Comparison of ENCODE assay signal across 1 cellular context in the genomic region with DNA sequence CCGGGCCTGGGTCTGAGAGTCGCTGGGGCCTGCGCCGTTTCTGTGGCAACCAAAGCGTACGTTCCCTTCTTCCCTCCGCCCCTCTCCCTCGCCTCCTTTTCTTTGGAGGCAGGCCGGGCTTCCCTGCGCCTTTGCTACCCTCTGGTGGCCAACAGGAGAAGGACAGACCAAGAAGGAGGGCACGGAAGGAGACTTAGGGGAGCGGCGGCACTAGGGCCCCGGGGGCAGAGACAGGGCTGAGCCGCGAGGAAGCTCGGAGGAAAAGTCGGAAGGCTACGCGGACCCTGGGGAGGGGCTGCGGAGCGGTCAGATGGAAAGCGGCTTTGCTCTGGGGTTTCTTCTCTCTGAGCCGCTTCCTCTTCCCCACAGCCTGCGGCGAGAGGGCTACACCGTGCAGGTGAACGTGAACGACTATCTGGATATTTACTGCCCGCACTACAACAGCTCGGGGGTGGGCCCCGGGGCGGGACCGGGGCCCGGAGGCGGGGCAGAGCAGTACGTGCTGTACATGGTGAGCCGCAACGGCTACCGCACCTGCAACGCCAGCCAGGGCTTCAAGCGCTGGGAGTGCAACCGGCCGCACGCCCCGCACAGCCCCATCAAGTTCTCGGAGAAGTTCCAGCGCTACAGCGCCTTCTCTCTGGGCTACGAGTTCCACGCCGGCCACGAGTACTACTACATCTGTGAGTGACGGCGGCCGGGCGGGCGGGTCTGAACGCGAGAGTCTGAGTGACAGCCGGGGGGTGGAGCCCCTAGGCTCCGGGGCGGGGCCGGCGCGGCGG.
TF ChIP-seq lines count a peak whose summit lies in the region.

No MANE protein-coding gene starts in this region.

TF ChIP-seq in endothelial cell of umbilical vein, 7 proteins besides CTCF, POLR2A, EP300 and RAD21:
- TF ChIP-seq POLR2AphosphoS5 (IDR thresholded peaks at IDR 0.05; ENCODE audit: insufficient read depth, low read depth, low read length): peak; percentile 46
- no peak for TF ChIP-seq GATA2 (IDR thresholded peaks at IDR 0.05; ENCODE audit: insufficient read depth, insufficient read length, low read depth, low read length)
- TF ChIP-seq JUN (IDR thresholded peaks at IDR 0.05; ENCODE audit: borderline replicate concordance, insufficient read depth, insufficient read length, low read depth): no peak
- TF ChIP-seq, protein P1, sequence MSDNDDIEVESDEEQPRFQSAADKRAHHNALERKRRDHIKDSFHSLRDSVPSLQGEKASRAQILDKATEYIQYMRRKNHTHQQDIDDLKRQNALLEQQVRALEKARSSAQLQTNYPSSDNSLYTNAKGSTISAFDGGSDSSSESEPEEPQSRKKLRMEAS (IDR thresholded peaks at IDR 0.05; ENCODE audit: insufficient read depth, insufficient read length): no peak
- TF ChIP-seq EZH2 (IDR thresholded peaks at IDR 0.05; ENCODE audit: borderline replicate concordance, low read depth, low read length, severe bottlenecking): no peak
- no peak for TF ChIP-seq FOS (IDR thresholded peaks at IDR 0.05; ENCODE audit: borderline replicate concordance, insufficient read depth, low read length)
